Comparison of ENCODE assay signal across 18 cellular contexts in the genomic region with DNA sequence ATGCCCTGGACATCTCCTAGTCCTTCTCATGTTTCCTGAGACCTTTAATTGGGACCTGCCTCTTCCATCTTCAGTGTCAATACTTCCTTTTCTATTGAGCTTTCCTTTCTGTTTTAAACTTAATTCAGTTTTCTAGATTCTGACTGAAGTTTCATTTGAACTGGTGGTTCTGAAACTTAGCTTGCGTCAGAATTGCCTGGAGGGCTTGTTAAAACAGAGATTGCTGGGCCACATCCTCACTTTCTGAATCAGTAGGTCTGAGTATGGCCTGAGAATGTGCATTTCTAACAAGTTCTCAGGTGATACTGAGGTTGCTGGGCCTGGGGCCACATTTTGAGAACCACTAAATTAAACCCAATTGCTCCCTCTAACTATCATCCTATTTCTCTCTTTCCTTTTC.
DNase-seq lines count a peak whose midpoint lies in the region; ATAC-seq, FAIRE-seq and TF ChIP-seq lines count a peak whose summit lies in the region.
"Had no signal": no experiment of that assay in that cellular context is flagged by ENCODE, and none has a peak within 500 bp of the region (broad histone marks: within the 10 kb centered on the region; RNA-seq: fewer than 3 reads in every experiment).

No MANE protein-coding gene starts in this region.

- peaks cover 3% of the 10 kb centered on the region for H3K4me1 Mint-ChIP-seq in activated CD4-positive, alpha-beta memory T cell treated with anti-CD3 and anti-CD28 coated beads for 36 hours (ENCODE audit: low read depth)
- H3K4me1 Mint-ChIP-seq in activated CD4-positive, alpha-beta memory T cell treated with anti-CD3 and anti-CD28 coated beads, Interleukin-2, amount 10 ng/mL, durations not matched to agents 7 days and 5 days = peaks cover 2% of the 10 kb centered on the region
- H3K4me1 Mint-ChIP-seq: B cell had no signal

- no peaks in the 10 kb centered on the region for H3K36me3 ChIP-seq in MM.1S (replicated peaks; ENCODE audit: insufficient read depth, low read length)
- no peaks in the 10 kb centered on the region for H3K36me3 ChIP-seq in GM12878 (ENCODE audit: control insufficient read depth in 2 of 2, insufficient read depth in 2 of 2, low read length in 1 of 2)
- no peaks in the 10 kb centered on the region for H3K36me3 ChIP-seq in thyroid gland
- H3K36me3 ChIP-seq: HAP-1 had no signal

- POLR2A ChIA-PET in activated CD4-positive, alpha-beta memory T cell treated with anti-CD3 and anti-CD28 coated beads for 36 hours (lab: Charles Lee) = no interaction called here
- POLR2A ChIA-PET in activated CD4-positive, alpha-beta memory T cell treated with anti-CD3 and anti-CD28 coated beads, Interleukin-2, amount 10 ng/mL, durations not matched to agents 7 days and 5 days (lab: Charles Lee) = no interaction called here
- POLR2A ChIA-PET in GM12878 (lab: Charles Lee) = no interaction called here

- H3K4me3 ChIP-seq in GM12864 (ENCODE audit: low read depth, low read length) (no peak overlapping the region), MM.1S (ENCODE audit: low read length) (no peak overlapping the region), GM12878 (no peak overlapping the region), thyroid gland (replicated peaks in 1 of 3) (no peak overlapping the region)
- H3K4me3 ChIP-seq: HAP-1 had no signal

- BruUV-seq in GM12878 (replicated peaks; lab: Mats Ljungman, UMichigan) = no TSS peak

- H3K9me3 Mint-ChIP-seq in activated CD4-positive, alpha-beta memory T cell treated with anti-CD3 and anti-CD28 coated beads for 36 hours = no peaks in the 10 kb centered on the region
- H3K9me3 Mint-ChIP-seq in activated CD4-positive, alpha-beta memory T cell treated with anti-CD3 and anti-CD28 coated beads, Interleukin-2, amount 10 ng/mL, durations not matched to agents 7 days and 5 days = no peaks in the 10 kb centered on the region
- H3K9me3 Mint-ChIP-seq: CD4-positive, alpha-beta T cell had no signal

- H3K4me2 ChIP-seq in MM.1S (ENCODE audit: low read depth, low read length) = peak overlapping the region; percentile 38; the same call in 1 of the 2 replicates
- no peak overlapping the region for H3K4me2 ChIP-seq in GM12878 (ENCODE audit: control insufficient read depth, insufficient read depth)

- H4K20me1 ChIP-seq in MM.1S (ENCODE audit: insufficient read depth, low read length) (no peaks in the 10 kb centered on the region), GM12878 (ENCODE audit: control insufficient read depth, insufficient read depth) (no peaks in the 10 kb centered on the region)

- H3K27me3 ChIP-seq in MM.1S (replicated peaks; ENCODE audit: insufficient read depth, low read length) (no peaks in the 10 kb centered on the region), GM12878 (replicated peaks in 1 of 2; ENCODE audit: control insufficient read depth in 2 of 2, insufficient read depth in 2 of 2, low read length in 1 of 2) (no peaks in the 10 kb centered on the region), thyroid gland (no peaks in the 10 kb centered on the region)

- H3K36me3 Mint-ChIP-seq in activated CD4-positive, alpha-beta memory T cell treated with anti-CD3 and anti-CD28 coated beads for 36 hours = no peaks in the 10 kb centered on the region
- no peaks in the 10 kb centered on the region for H3K36me3 Mint-ChIP-seq in activated CD4-positive, alpha-beta memory T cell treated with anti-CD3 and anti-CD28 coated beads, Interleukin-2, amount 10 ng/mL, durations not matched to agents 7 days and 5 days (ENCODE audit: low read depth)

- RAD21 ChIA-PET in GM12878 (lab: Charles Lee; ENCODE audit: unreplicated experiment) = no interaction called here

- no peaks in the 10 kb centered on the region for H3K79me2 ChIP-seq in MM.1S (ENCODE audit: low read length)
- H3K79me2 ChIP-seq in GM12878 (ENCODE audit: control insufficient read depth, insufficient read depth, low read length) = no peaks in the 10 kb centered on the region

- H2AFZ ChIP-seq in MM.1S (ENCODE audit: low read length) (no peak overlapping the region), GM12878 (ENCODE audit: control insufficient read depth, low read depth, low read length) (no peak overlapping the region)

- H3K27ac ChIP-seq in MM.1S (ENCODE audit: low read length) (peak overlapping the region; percentile 64), GM12878 (ENCODE audit: control insufficient read depth, insufficient read depth) (no peak overlapping the region), thyroid gland (no peak overlapping the region)

- CTCF ChIA-PET in activated CD4-positive, alpha-beta memory T cell treated with anti-CD3 and anti-CD28 coated beads for 36 hours (lab: Charles Lee) = no interaction called here
- CTCF ChIA-PET in activated CD4-positive, alpha-beta memory T cell treated with anti-CD3 and anti-CD28 coated beads, Interleukin-2, amount 10 ng/mL, durations not matched to agents 7 days and 5 days (lab: Charles Lee) = no interaction called here
- CTCF ChIA-PET in GM12878 (lab: Yijun Ruan, JAX) = no interaction called here

- no peak overlapping the region for H3K4me3 Mint-ChIP-seq in activated CD4-positive, alpha-beta memory T cell treated with anti-CD3 and anti-CD28 coated beads for 36 hours
- H3K4me3 Mint-ChIP-seq in activated CD4-positive, alpha-beta memory T cell treated with anti-CD3 and anti-CD28 coated beads, Interleukin-2, amount 10 ng/mL, durations not matched to agents 7 days and 5 days = no peak overlapping the region
- H3K4me3 Mint-ChIP-seq: B cell; CD4-positive, alpha-beta T cell had no signal

- H3K9me2 ChIP-seq in MM.1S (replicated peaks; ENCODE audit: insufficient read depth, low read length) = no peaks in the 10 kb centered on the region

- TF ChIP-seq CTCF in GM12864 (IDR thresholded peaks at IDR 0.05; ENCODE audit: low read depth, low read length, missing control alignments) (no peak), MM.1S (IDR thresholded peaks at IDR 0.05; ENCODE audit: low read length) (no peak), GM12878 (IDR thresholded peaks at IDR 0.05 in 2 of 3, conservative IDR thresholded peaks at IDR 0.05 in 1 of 3; ENCODE audit: control insufficient read depth in 2 of 3, extremely low read depth in 1 of 3, insufficient read depth in 1 of 3, low read depth in 3 of 3, low read length in 3 of 3) (no peak), thyroid gland (IDR thresholded peaks at IDR 0.05) (no peak)

- TF ChIP-seq POLR2A in GM12878 (IDR thresholded peaks at IDR 0.05; ENCODE audit: low read depth, low read length) (no peak), thyroid gland (IDR thresholded peaks at IDR 0.05) (no peak)

- in situ Hi-C loops in GM12878 (cut with MboI) = no loop called here

- peak; percentile 67 for ATAC-seq in GM12878
- ATAC-seq: HepG2 had no signal

- WGBS in GM12878 (ENCODE audit: insufficient coverage, insufficient replicate concordance, low lambda C conversion rate, missing lambda C conversion rate) = 0% methylated on average over 1 of the region's 1 CpG
- WGBS in thyroid gland, 2 donors = 91 to 100% methylated on average over 1 of the region's 1 CpG

- no peak for FAIRE-seq in GM12878 (lab: Jason Lieb, UNC)
- FAIRE-seq: H1, HepG2, HTR-8/SVneo had no signal

- peaks cover 37% of the 10 kb centered on the region for H3K4me1 ChIP-seq in MM.1S (ENCODE audit: low read length)
- no peaks in the 10 kb centered on the region for H3K4me1 ChIP-seq in GM12878 (ENCODE audit: control insufficient read depth, insufficient read depth, low read length)
- no peaks in the 10 kb centered on the region for H3K4me1 ChIP-seq in thyroid gland
- H3K4me1 ChIP-seq: HAP-1 had no signal

- intact Hi-C loops in activated CD4-positive, alpha-beta memory T cell treated with anti-CD3 and anti-CD28 coated beads for 36 hours (cut with micrococcal nuclease) = no loop called here
- intact Hi-C loops in GM12878 (cut with micrococcal nuclease; ENCODE audit: unreplicated experiment) = no loop called here
- intact Hi-C loops in thyroid gland (cut with DNase I) = no loop called here

- H3K9me3 ChIP-seq in MM.1S (replicated peaks; ENCODE audit: insufficient read depth, low read length) = no peaks in the 10 kb centered on the region
- no peaks in the 10 kb centered on the region for H3K9me3 ChIP-seq in GM12878 (replicated peaks; ENCODE audit: control insufficient read depth, insufficient read depth, low read length)
- H3K9me3 ChIP-seq in thyroid gland = no peaks in the 10 kb centered on the region
- H3K9me3 ChIP-seq: HAP-1 had no signal

- H3K9ac ChIP-seq in MM.1S (ENCODE audit: low read length) (no peak overlapping the region), GM12878 (ENCODE audit: control insufficient read depth, insufficient read depth, low read length) (no peak overlapping the region)

- H3F3A ChIP-seq in MM.1S (ENCODE audit: insufficient read depth, low read length) = 0 out of 2 replicates have a peak, but pooled peaks cover 9% of the 10 kb centered on the region

- TF ChIP-seq RAD21 in GM12878 (IDR thresholded peaks at IDR 0.05; ENCODE audit: insufficient read depth, low read depth, low read length) = no peak

- no peak overlapping the region for H3K27ac Mint-ChIP-seq in activated CD4-positive, alpha-beta memory T cell treated with anti-CD3 and anti-CD28 coated beads for 36 hours
- H3K27ac Mint-ChIP-seq in activated CD4-positive, alpha-beta memory T cell treated with anti-CD3 and anti-CD28 coated beads, Interleukin-2, amount 10 ng/mL, durations not matched to agents 7 days and 5 days = no peak overlapping the region
- H3K27ac Mint-ChIP-seq: B cell; CD4-positive, alpha-beta T cell had no signal

- TF ChIP-seq EP300 in GM12878 (IDR thresholded peaks at IDR 0.05; ENCODE audit: borderline replicate concordance in 1 of 2, control insufficient read depth in 1 of 2, low read depth in 2 of 2, low read length in 2 of 2) = no peak

- SMC1A ChIA-PET in GM12878 (lab: Charles Lee; ENCODE audit: uncharacterized antibody, unreplicated experiment) = interaction anchor here (0.6 kb wide), 1 partner anchor 213 kb away, joined by 3 read pairs; no protein-coding TSS in a partner anchor

- no peaks in the 10 kb centered on the region for H3K27me3 Mint-ChIP-seq in activated CD4-positive, alpha-beta memory T cell treated with anti-CD3 and anti-CD28 coated beads for 36 hours
- no peaks in the 10 kb centered on the region for H3K27me3 Mint-ChIP-seq in activated CD4-positive, alpha-beta memory T cell treated with anti-CD3 and anti-CD28 coated beads, Interleukin-2, amount 10 ng/mL, durations not matched to agents 7 days and 5 days
- H3K27me3 Mint-ChIP-seq: B cell had no signal

- peak; percentile 13 for DNase-seq in activated CD4-positive, alpha-beta memory T cell treated with anti-CD3 and anti-CD28 coated beads for 36 hours
- no peak for DNase-seq in activated CD4-positive, alpha-beta memory T cell treated with anti-CD3 and anti-CD28 coated beads, Interleukin-2, amount 10 ng/mL, durations not matched to agents 7 days and 5 days
- peak; percentile 8 for DNase-seq in GM12864 (ENCODE audit: low read depth)
- DNase-seq in MM.1S = peak; percentile 65
- no peak for DNase-seq in GM12878 (ENCODE audit: low read depth, low spot score)
- DNase-seq in KG1 (lab: John Stamatoyannopoulos, UW) = no peak
- no peak for DNase-seq in thyroid gland
- DNase-seq: 8988T; ACHN; C1 segment of cervical spinal cord; Calu3; CD4-positive, alpha-beta T cell; DMS 273 treated with DMSO at 0.1 percent for 48 hours had no signal

Comparison
In these comparisons a context has a peak if more than half of its experiments do, and no peak if none do; other contexts are left out.
1. DNase-seq: peak in activated CD4-positive, alpha-beta memory T cell treated with anti-CD3 and anti-CD28 coated beads for 36 hours (single experiment), GM12864 (single experiment) and MM.1S (single experiment); none in activated CD4-positive, alpha-beta memory T cell treated with anti-CD3 and anti-CD28 coated beads, Interleukin-2, amount 10 ng/mL, durations not matched to agents 7 days and 5 days (single experiment), GM12878 (single experiment), KG1 (single experiment) and thyroid gland (0 of 2).